21 cellular contexts compared by ENCODE assay signal in genomic region chr20:59291740-59292139, GRCh38. TPM values are rescaled to one million over a fixed set of nuclear protein-coding genes. Genes with fewer than 3 reads are reported as not detected.
"Had no signal": no experiment of that assay in that cellular context is flagged by ENCODE, and none has a peak within 500 bp of the region (broad histone marks: within the 10 kb centered on the region; RNA-seq: fewer than 3 reads in every experiment).

No MANE protein-coding gene starts in this region.

- H3K4me1 Mint-ChIP-seq: memory B cell had no signal

- H3K9me3 Mint-ChIP-seq: activated CD4-positive, alpha-beta memory T cell treated with anti-CD3 and anti-CD28 coated beads, Interleukin-2, amount 10 ng/mL, durations not matched to agents 7 days and 5 days; activated naive CD8-positive, alpha-beta T cell treated with anti-CD3 and anti-CD28 coated beads, Interleukin-2, amount 10 ng/mL, durations not matched to agents 7 days and 5 days; activated T-cell treated with anti-CD3 and anti-CD28 coated beads, Interleukin-2, amount 50 U/mL, for 72 hours; memory B cell; T-helper 2 cell treated with Interferon-gamma antibody and Interleukin-4, amounts not matched to agents 5 μg/mL and 100 μg/mL, for 36 hours had no signal

- H3K27ac Mint-ChIP-seq: activated CD4-positive, alpha-beta memory T cell treated with anti-CD3 and anti-CD28 coated beads, Interleukin-2, amount 10 ng/mL, durations not matched to agents 7 days and 5 days; activated naive CD8-positive, alpha-beta T cell treated with anti-CD3 and anti-CD28 coated beads, Interleukin-2, amount 10 ng/mL, durations not matched to agents 7 days and 5 days; activated T-cell treated with anti-CD3 and anti-CD28 coated beads, Interleukin-2, amount 50 U/mL, for 72 hours; memory B cell; T-helper 2 cell treated with Interferon-gamma antibody and Interleukin-4, amounts not matched to agents 5 μg/mL and 100 μg/mL, for 36 hours had no signal

- H3K4me1 ChIP-seq: ascending aorta, gastrocnemius medialis, heart right ventricle, left lung, suprapubic skin had no signal

- H3K36me3 Mint-ChIP-seq: activated naive CD8-positive, alpha-beta T cell treated with anti-CD3 and anti-CD28 coated beads, Interleukin-2, amount 10 ng/mL, durations not matched to agents 7 days and 5 days; memory B cell had no signal

- H3K36me3 ChIP-seq: ascending aorta, cardiac muscle cell, gastrocnemius medialis, heart right ventricle, left lung, suprapubic skin had no signal

- H3K27me3 ChIP-seq: ascending aorta had no signal

- DNase-seq: activated CD4-positive, alpha-beta memory T cell treated with anti-CD3 and anti-CD28 coated beads, Interleukin-2, amount 10 ng/mL, durations not matched to agents 7 days and 5 days; activated CD4-positive, alpha-beta T cell treated with anti-CD3 and anti-CD28 coated beads for 1 hour; activated CD8-positive, alpha-beta memory T cell treated with anti-CD3 and anti-CD28 coated beads, Interleukin-2, amount 50 U/mL, for 4 hours; activated gamma-delta T cell treated with Interleukin-2 at 50 U/mL for 16 hours; activated naive CD8-positive, alpha-beta T cell treated with anti-CD3 and anti-CD28 coated beads, Interleukin-2, amount 10 ng/mL, durations not matched to agents 7 days and 5 days; activated T-cell treated with anti-CD3 and anti-CD28 coated beads, Interleukin-2, amount 50 U/mL, for 72 hours; gastrocnemius medialis; heart right ventricle; islet precursor cell; left lung; stimulated activated CD4-positive, alpha-beta T cell treated with anti-CD3 and anti-CD28 coated beads, Interleukin-2, amount 100 ng/mL, for 48 hours; stimulated activated CD8-positive, alpha-beta memory T cell treated with anti-CD3 and anti-CD28 coated beads, Interleukin-4, amount 100 ng/mL, for 48 hours; stimulated activated naive CD8-positive, alpha-beta T cell treated with anti-CD3 and anti-CD28 coated beads, Interleukin-15, Interleukin-2, amounts not matched to agents 100 U/mL and 50 U/mL, for 24 hours had no signal

- H3K27ac ChIP-seq: ascending aorta, cardiac muscle cell, gastrocnemius medialis, heart right ventricle, left lung, suprapubic skin had no signal

- H3K9me3 ChIP-seq: ascending aorta, gastrocnemius medialis, heart right ventricle, left lung, suprapubic skin had no signal

- H3K4me3 ChIP-seq: ascending aorta, cardiac muscle cell, gastrocnemius medialis, heart right ventricle, left lung, suprapubic skin had no signal

- ATAC-seq: activated T-cell treated with anti-CD3 and anti-CD28 coated beads, Interleukin-2, amount 50 U/mL, for 72 hours; gastrocnemius medialis; heart right ventricle; left lung; stimulated activated naive CD8-positive, alpha-beta T cell treated with anti-CD3 and anti-CD28 coated beads, Interleukin-15, Interleukin-2, amounts not matched to agents 100 U/mL and 50 U/mL, for 24 hours had no signal

- H3K4me3 Mint-ChIP-seq: activated CD4-positive, alpha-beta memory T cell treated with anti-CD3 and anti-CD28 coated beads, Interleukin-2, amount 10 ng/mL, durations not matched to agents 7 days and 5 days; activated naive CD8-positive, alpha-beta T cell treated with anti-CD3 and anti-CD28 coated beads, Interleukin-2, amount 10 ng/mL, durations not matched to agents 7 days and 5 days; activated T-cell treated with anti-CD3 and anti-CD28 coated beads, Interleukin-2, amount 50 U/mL, for 72 hours; memory B cell; T-helper 2 cell treated with Interferon-gamma antibody and Interleukin-4, amounts not matched to agents 5 μg/mL and 100 μg/mL, for 36 hours had no signal

RNA-seq across cellular contexts. Expression of gene EDN3, which starts 8.7 kb away (rescaled TPM):
- total RNA-seq: activated T-cell treated with anti-CD3 and anti-CD28 coated beads, Interleukin-2, amount 50 U/mL, for 72 hours; ascending aorta; cardiac muscle cell; endothelial cell of umbilical vein; fibroblast of lung; left lung; osteocyte had no signal
- polyA plus RNA-seq: cardiac muscle cell, endothelial cell of umbilical vein, fibroblast of lung had no signal
